In the genomic region with DNA sequence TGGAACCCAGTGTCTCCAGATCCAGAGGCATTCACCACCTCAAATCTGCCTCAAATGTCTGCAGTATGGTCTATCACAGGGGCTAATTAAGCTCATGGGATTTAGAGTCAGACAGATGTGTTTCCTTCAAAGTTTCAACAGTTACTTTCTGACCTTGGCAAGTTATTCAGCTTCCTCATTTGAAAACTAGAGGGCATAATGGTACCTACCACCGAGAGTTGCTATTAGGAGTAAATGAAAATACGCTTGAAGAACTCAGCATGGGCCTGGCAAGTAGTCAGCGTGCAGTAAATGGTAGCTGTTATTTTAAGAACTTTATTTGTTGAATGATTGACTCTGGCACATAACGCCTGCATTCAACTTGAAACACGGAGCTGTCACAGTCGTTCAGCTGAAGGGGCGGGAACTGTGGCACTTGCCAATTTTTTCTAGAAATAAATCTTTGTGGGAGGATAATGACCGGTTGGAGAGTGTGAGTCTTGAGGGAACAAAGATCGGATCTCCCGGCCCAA, we compare ENCODE assay signal across 8 cellular contexts. TPM values are rescaled to one million over a fixed set of nuclear protein-coding genes. Genes with fewer than 3 reads are reported as not detected.
A peak's percentile ranks its signal among the peaks of the same experiment; 100 is the strongest.
DNase-seq lines count a peak whose midpoint lies in the region; ATAC-seq and TF ChIP-seq lines count a peak whose summit lies in the region.

No MANE protein-coding gene starts in this region.

- ATAC-seq in GM18867 (IDR thresholded peaks at IDR 0.05; ENCODE audit: unreplicated experiment) (peak; percentile 9), heart right ventricle (peak in 4 of 8 donors; percentile 0 to 5 (median 2)), HG03378 (IDR thresholded peaks at IDR 0.05; ENCODE audit: unreplicated experiment) (no peak), HG03469 (IDR thresholded peaks at IDR 0.05; ENCODE audit: unreplicated experiment) (no peak)

- peak overlapping the region; percentile 92 for H3K4me3 Mint-ChIP-seq in activated CD4-positive, alpha-beta memory T cell treated with anti-CD3 and anti-CD28 coated beads for 36 hours

- H3K27me3 ChIP-seq in Loucy (ENCODE audit: insufficient read depth, low read length, poor library complexity, severe bottlenecking) (peaks cover 5% of the 10 kb centered on the region), heart right ventricle (no peaks in the 10 kb centered on the region), rectal smooth muscle tissue (ENCODE audit: control insufficient read depth, insufficient read depth, low read length) (no peaks in the 10 kb centered on the region)

- H3K4me1 ChIP-seq in Loucy (ENCODE audit: insufficient read depth, low read length, poor library complexity, severe bottlenecking) (peaks cover 61% of the 10 kb centered on the region), heart right ventricle (peaks cover 6 to 85% (median 74%) of the 10 kb centered on the region in 9 donors), rectal smooth muscle tissue (ENCODE audit: control insufficient read depth, insufficient read depth, low read length) (peaks cover 32% of the 10 kb centered on the region)

- peak overlapping the region; percentile 88 for H3K4me2 ChIP-seq in Loucy (ENCODE audit: low read depth, low read length, poor library complexity, severe bottlenecking)

- H3K27me3 Mint-ChIP-seq in activated CD4-positive, alpha-beta memory T cell treated with anti-CD3 and anti-CD28 coated beads for 36 hours: no peaks in the 10 kb centered on the region

- H3K36me3 ChIP-seq in Loucy (ENCODE audit: insufficient read depth, low read length) (no peaks in the 10 kb centered on the region), heart right ventricle (peaks cover 0 to 23% (median 0%) of the 10 kb centered on the region in 9 donors), rectal smooth muscle tissue (ENCODE audit: control insufficient read depth, insufficient read depth, low read length) (no peaks in the 10 kb centered on the region)

- WGBS in heart right ventricle, 2 donors: 1% methylated on average over 10 of the region's 10 CpGs

- CTCF ChIA-PET in AG04449 (lab: Yijun Ruan, JAX): interaction anchor here (0.9 to 1.0 kb wide), 2 partner anchors 9 to 240 kb away, joined by 3 to 4 read pairs; no protein-coding TSS in a partner anchor
- CTCF ChIA-PET in activated CD4-positive, alpha-beta memory T cell treated with anti-CD3 and anti-CD28 coated beads for 36 hours (lab: Charles Lee): interaction anchor here (0.6 to 1.8 kb wide), 7 partner anchors 11 to 138 kb away, joined by 3 to 9 read pairs (median 3); a partner anchor contains a TSS

- peaks cover 27% of the 10 kb centered on the region for H4K20me1 ChIP-seq in Loucy (ENCODE audit: insufficient read depth, low read length, poor library complexity, severe bottlenecking)

- H3K9ac ChIP-seq in Loucy (ENCODE audit: low read depth, low read length, poor library complexity, severe bottlenecking) (peak overlapping the region; percentile 99), rectal smooth muscle tissue (ENCODE audit: low read length) (peak overlapping the region; percentile 98)

- peak overlapping the region; percentile 98 for H3K27ac Mint-ChIP-seq in activated CD4-positive, alpha-beta memory T cell treated with anti-CD3 and anti-CD28 coated beads for 36 hours

- H2AFZ ChIP-seq in Loucy (ENCODE audit: low read length): peak overlapping the region; percentile 40; the same call in 1 of the 2 replicates

- H3K79me2 ChIP-seq in Loucy (ENCODE audit: insufficient read depth, low read length): peaks cover 37% of the 10 kb centered on the region

- no peaks in the 10 kb centered on the region for H3K9me3 Mint-ChIP-seq in activated CD4-positive, alpha-beta memory T cell treated with anti-CD3 and anti-CD28 coated beads for 36 hours

- H3K27ac ChIP-seq in heart right ventricle: peak overlapping the region; percentile 97 to 100 (median 100)
- peak overlapping the region; percentile 100 for H3K27ac ChIP-seq in rectal smooth muscle tissue (ENCODE audit: low read depth, low read length)

- H3K4me3 ChIP-seq in AG04449 (ENCODE audit: low read depth, low read length): peak overlapping the region; percentile 83
- peak overlapping the region; percentile 97 for H3K4me3 ChIP-seq in Loucy (ENCODE audit: low read length, poor library complexity, severe bottlenecking)
- H3K4me3 ChIP-seq in heart right ventricle: peak overlapping the region; percentile 42 to 99 (median 91)
- H3K4me3 ChIP-seq in rectal smooth muscle tissue (ENCODE audit: low read length): peak overlapping the region; percentile 96

- POLR2A ChIA-PET in AG04449 (lab: Yijun Ruan, JAX): interaction anchor here (0.8 kb wide), 1 partner anchor 11 kb away, joined by 4 read pairs; no protein-coding TSS in a partner anchor
- POLR2A ChIA-PET in activated CD4-positive, alpha-beta memory T cell treated with anti-CD3 and anti-CD28 coated beads for 36 hours (lab: Charles Lee): interaction anchor here (0.6 to 4.1 kb wide), 7 partner anchors 11 to 940 kb away, joined by 3 to 27 read pairs (median 3); a partner anchor contains a TSS

- DNase-seq in AG04449 (ENCODE audit: low read depth, low spot score) (no peak), heart right ventricle (peak in 1 of 2 donors; percentile 77)
- DNase-seq in activated CD4-positive, alpha-beta memory T cell treated with anti-CD3 and anti-CD28 coated beads for 36 hours: no peak

- H3K4me1 Mint-ChIP-seq in activated CD4-positive, alpha-beta memory T cell treated with anti-CD3 and anti-CD28 coated beads for 36 hours (ENCODE audit: low read depth): peaks cover 53% of the 10 kb centered on the region

- H3K9me3 ChIP-seq in Loucy (ENCODE audit: insufficient read depth, low read depth, low read length) (no peaks in the 10 kb centered on the region), heart right ventricle (no peaks in the 10 kb centered on the region)

- peaks cover 13% of the 10 kb centered on the region for H3F3A ChIP-seq in Loucy (ENCODE audit: low read depth)

- TF ChIP-seq CTCF in AG04449 (IDR thresholded peaks at IDR 0.05; ENCODE audit: insufficient read depth, low read length, missing control alignments) (no peak), Loucy (conservative IDR thresholded peaks at IDR 0.05; ENCODE audit: low read length) (peak; percentile 56), heart right ventricle (IDR thresholded peaks at IDR 0.05) (peak in 3 of 9 donors; percentile 38 to 43 (median 41))

- H3K9me2 ChIP-seq in Loucy (replicated peaks; ENCODE audit: low read depth, low read length): no peaks in the 10 kb centered on the region

- peaks cover 31% of the 10 kb centered on the region for H3K36me3 Mint-ChIP-seq in activated CD4-positive, alpha-beta memory T cell treated with anti-CD3 and anti-CD28 coated beads for 36 hours

- intact Hi-C loops in activated CD4-positive, alpha-beta memory T cell treated with anti-CD3 and anti-CD28 coated beads for 36 hours (cut with micrococcal nuclease): no loop called here
- intact Hi-C loops in heart right ventricle (cut with DNase I): loop anchor here in 2 of 10 donors (10.0 kb wide), 3 partner anchors 64 to 224 kb away; no protein-coding TSS in a partner anchor

RNA-seq across cellular contexts. Expression of a gene that starts 1.2 kb away (rescaled TPM):
- total RNA-seq in activated CD4-positive, alpha-beta memory T cell treated with anti-CD3 and anti-CD28 coated beads for 36 hours: 100 to 1,000 TPM; 616 to 633 TPM
- total RNA-seq in heart right ventricle: 100 to 1,000 TPM in 2 of 10 donors, 10 to 100 TPM in 8; 46.4 to 157 (median 55.8) TPM
- polyA plus RNA-seq in heart right ventricle: 10 to 100 TPM; 25.2 to 93.5 TPM

RNA-seq across cellular contexts. Expression of a gene that starts 57.8 kb away (rescaled TPM):
- 10 to 100 TPM; 67.1 to 67.4 TPM for total RNA-seq in activated CD4-positive, alpha-beta memory T cell treated with anti-CD3 and anti-CD28 coated beads for 36 hours
- total RNA-seq in heart right ventricle: 10 to 100 TPM; 32.9 to 71.3 (median 38.5) TPM
- 10 to 100 TPM; 31.5 to 33.1 TPM for polyA plus RNA-seq in heart right ventricle
